11 cellular contexts compared by ENCODE assay signal in genomic region chr1:10635385-10635896, GRCh38.
DNase-seq lines count a peak whose midpoint lies in the region; ATAC-seq and TF ChIP-seq lines count a peak whose summit lies in the region.
"Had no signal": no experiment of that assay in that cellular context is flagged by ENCODE, and none has a peak within 500 bp of the region (broad histone marks: within the 10 kb centered on the region; RNA-seq: fewer than 3 reads in every experiment).

No MANE protein-coding gene starts in this region.

- H3K9me2 ChIP-seq in GM23248 (ENCODE audit: insufficient read depth) (no peaks in the 10 kb centered on the region), PC-9 (ENCODE audit: insufficient read depth) (no peaks in the 10 kb centered on the region)

- H2AFZ ChIP-seq in GM23248 (peak overlapping the region; percentile 65), PC-9 (no peak overlapping the region), fibroblast of lung (ENCODE audit: low read length) (no peak overlapping the region)

- intact Hi-C loops in PC-9 (cut with micrococcal nuclease; ENCODE audit: unreplicated experiment): no loop called here
- intact Hi-C loops in sciatic nerve (cut with DNase I): no loop called here
- intact Hi-C loops in ovary (cut with DNase I): loop anchor here in 1 of 4 donors (10.0 kb wide), 1 partner anchor 59 kb away; no protein-coding TSS in a partner anchor

- no peak for TF ChIP-seq EP300 in ovary (IDR thresholded peaks at IDR 0.05)

- in situ Hi-C loops in GM23248 (cut with MboI): no loop called here

- CTCF ChIA-PET in PC-9 (lab: Charles Lee): no interaction called here

- ATAC-seq in sciatic nerve (peak; percentile 30), HG02970 (IDR thresholded peaks at IDR 0.05; ENCODE audit: low FRiP score, unreplicated experiment) (no peak)

- H4K20me1 ChIP-seq in GM23248 (ENCODE audit: insufficient read depth) (no peaks in the 10 kb centered on the region), PC-9 (ENCODE audit: insufficient read depth) (no peaks in the 10 kb centered on the region), fibroblast of lung (ENCODE audit: control insufficient read depth, extremely low read depth, insufficient read depth, low read length) (no peaks in the 10 kb centered on the region)

- TF ChIP-seq POLR2A in ovary (IDR thresholded peaks at IDR 0.05): no peak

- H3K9ac ChIP-seq in GM23248 (peak overlapping the region; percentile 71), fibroblast of lung (ENCODE audit: insufficient read depth, low read length) (no peak overlapping the region)

- H3K4me2 ChIP-seq in GM23248 (ENCODE audit: unreplicated experiment) (peak overlapping the region; percentile 55), PC-9 (no peak overlapping the region), fibroblast of lung (ENCODE audit: extremely low read depth, insufficient read depth, low read length) (no peak overlapping the region)

- TSS peak; percentile 32 for BruUV-seq in PC-9 (replicated peaks; lab: Mats Ljungman, UMichigan)

- TF ChIP-seq CTCF in PC-9 (conservative IDR thresholded peaks at IDR 0.05) (no peak), fibroblast of lung (conservative IDR thresholded peaks at IDR 0.05 in 1 of 2, IDR thresholded peaks at IDR 0.05 in 1 of 2; ENCODE audit: low read depth in 1 of 2, low read length in 2 of 2) (no peak), ovary (IDR thresholded peaks at IDR 0.05) (no peak)

- H3K36me3 ChIP-seq in GM23248 (ENCODE audit: low read depth) (no peaks in the 10 kb centered on the region), PC-9 (ENCODE audit: low read depth) (no peaks in the 10 kb centered on the region), fibroblast of lung (ENCODE audit: control insufficient read depth, insufficient read depth, low read length) (peaks cover 2% of the 10 kb centered on the region), ovary (no peaks in the 10 kb centered on the region)

- H3K9me3 ChIP-seq in GM23248 (ENCODE audit: low read depth) (no peaks in the 10 kb centered on the region), PC-9 (ENCODE audit: insufficient read depth, low read depth) (no peaks in the 10 kb centered on the region), fibroblast of lung (ENCODE audit: control insufficient read depth, insufficient read depth, low read depth, low read length) (no peaks in the 10 kb centered on the region), ovary (no peaks in the 10 kb centered on the region)
- H3K9me3 ChIP-seq: testis had no signal

- no peaks in the 10 kb centered on the region for H3K79me2 ChIP-seq in GM23248 (ENCODE audit: insufficient read depth)
- H3K79me2 ChIP-seq in PC-9 (ENCODE audit: low read depth): no peaks in the 10 kb centered on the region
- no peaks in the 10 kb centered on the region for H3K79me2 ChIP-seq in fibroblast of lung (ENCODE audit: control insufficient read depth, insufficient read depth, low read length)

- WGBS in GM23248 (ENCODE audit: low coverage in 1 of 2, low lambda C conversion rate in 2 of 2, missing lambda C conversion rate in 2 of 2), 2 experiments: 11 to 15% methylated on average over 17 to 19 of the region's 19 CpGs
- WGBS in ovary, 3 donors: 45 to 57% (median 54%) methylated on average over 19 of the region's 19 CpGs

- POLR2A ChIA-PET in PC-9 (lab: Charles Lee; ENCODE audit: unreplicated experiment): interaction anchor here (0.6 kb wide), 2 partner anchors 23 to 193 kb away, joined by 3 to 7 read pairs; no protein-coding TSS in a partner anchor

- H3K27me3 ChIP-seq in GM23248 (replicated peaks; ENCODE audit: insufficient read depth) (no peaks in the 10 kb centered on the region), PC-9 (ENCODE audit: insufficient read depth, low read depth) (no peaks in the 10 kb centered on the region), fibroblast of lung (ENCODE audit: control insufficient read depth, insufficient read depth, low read length) (no peaks in the 10 kb centered on the region), ovary (no peaks in the 10 kb centered on the region)
- H3K27me3 ChIP-seq: testis had no signal

- DNase-seq in GM23248 (peak; percentile 86), PC-9 (peak in 1 of 2 experiments; percentile 42), fibroblast of lung (ENCODE audit: low read depth in 2 of 2) (peak; percentile 20 to 50), sciatic nerve (ENCODE audit: low spot score) (no peak), NOMO-1 treated with DMSO at 0.1 percent for 48 hours (lab: John Stamatoyannopoulos, UW; ENCODE audit: unreplicated experiment) (no peak), COLO668 (lab: John Stamatoyannopoulos, UW; ENCODE audit: unreplicated experiment) (no peak), ovary (no peak)
- DNase-seq: cortex of kidney, SHP77, testis had no signal

- peaks cover 18% of the 10 kb centered on the region for H3K4me1 ChIP-seq in GM23248 (ENCODE audit: insufficient read depth)
- no peaks in the 10 kb centered on the region for H3K4me1 ChIP-seq in PC-9 (replicated peaks; ENCODE audit: insufficient read depth)
- no peaks in the 10 kb centered on the region for H3K4me1 ChIP-seq in fibroblast of lung (ENCODE audit: control insufficient read depth, extremely low read depth, insufficient read depth, low read length)
- peaks cover 23% of the 10 kb centered on the region for H3K4me1 ChIP-seq in ovary (ENCODE audit: insufficient read depth)

- H3K27ac ChIP-seq in GM23248 (peak overlapping the region; percentile 81), PC-9 (no peak overlapping the region), fibroblast of lung (ENCODE audit: insufficient read depth, low read length) (no peak overlapping the region), ovary (no peak overlapping the region)

- H3K4me3 ChIP-seq in GM23248 (no peak overlapping the region), PC-9 (no peak overlapping the region), fibroblast of lung (replicated peaks in 1 of 4; ENCODE audit: control extremely low read depth in 1 of 4, insufficient read depth in 1 of 4, low read depth in 3 of 4, low read length in 4 of 4) (no peak overlapping the region), ovary (no peak overlapping the region)
- H3K4me3 ChIP-seq: testis had no signal

- H3F3A ChIP-seq in GM23248 (ENCODE audit: insufficient read depth) (no peaks in the 10 kb centered on the region), PC-9 (ENCODE audit: insufficient read depth, low read depth) (no peaks in the 10 kb centered on the region)

Comparison
In these comparisons a context has a peak if more than half of its experiments do, and no peak if none do; other contexts are left out.
1. DNase-seq: peak in GM23248 (single experiment) and fibroblast of lung (2 of 2); none in sciatic nerve (single experiment), NOMO-1 treated with DMSO at 0.1 percent for 48 hours (single experiment), COLO668 (single experiment) and ovary (0 of 5).